8 cellular contexts compared by ENCODE assay signal in the genomic region with DNA sequence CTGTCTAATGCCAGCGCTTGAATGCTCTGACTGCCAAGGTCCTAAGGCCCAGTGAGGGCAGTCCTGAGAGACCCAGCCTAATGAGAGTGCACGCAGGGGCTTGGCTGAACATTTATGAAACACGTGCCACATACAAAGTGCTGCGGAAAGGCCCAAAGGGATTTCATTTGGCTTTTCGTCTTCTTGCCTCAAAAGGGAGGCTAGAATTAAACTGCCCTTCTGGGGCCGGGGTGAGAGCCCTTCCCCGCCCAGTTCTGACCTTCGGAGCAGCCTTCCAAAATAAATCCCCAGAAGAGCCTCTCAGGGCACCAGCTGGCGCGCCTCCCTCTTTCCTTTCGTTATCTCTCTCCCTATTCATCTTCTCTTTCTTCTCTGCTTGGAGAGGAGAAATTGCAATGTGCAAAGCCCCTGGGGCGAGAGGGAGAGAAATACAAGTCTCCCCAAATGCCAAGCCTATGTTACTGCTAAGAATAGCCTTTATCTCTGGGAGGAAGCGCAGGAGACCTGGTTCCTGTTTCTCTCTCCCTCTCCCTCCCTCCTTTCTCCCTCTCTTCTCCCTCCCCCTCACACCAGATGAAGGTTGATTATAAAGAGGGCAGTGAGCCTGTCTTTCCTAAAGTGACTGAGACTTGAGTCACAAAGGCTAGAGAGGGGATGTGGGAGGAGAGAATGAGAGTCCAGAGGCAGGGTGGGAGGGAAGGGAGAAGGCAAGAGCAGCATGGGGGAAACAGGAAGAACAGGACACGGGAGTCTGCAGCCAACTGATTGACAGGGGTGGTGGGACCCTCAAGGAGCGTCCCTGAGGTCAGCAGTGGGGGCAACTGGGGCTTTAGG. TPM values are rescaled to one million over a fixed set of nuclear protein-coding genes. Genes with fewer than 3 reads are reported as not detected.
DNase-seq lines count a peak whose midpoint lies in the region; ATAC-seq and TF ChIP-seq lines count a peak whose summit lies in the region.

No MANE protein-coding gene starts in this region.

- H3K27ac ChIP-seq in ACC112 (ENCODE audit: low read depth, low read length), result peak overlapping the region; percentile 78

- H3K4me1 Mint-ChIP-seq in progenitor cell of endocrine pancreas (ENCODE audit: low read depth), result peaks cover 14% of the 10 kb centered on the region

- intact Hi-C loops in left cardiac atrium (cut with DNase I), result loop anchor here (2.0 to 5.0 kb wide), 6 partner anchors 141 to 317 kb away; no protein-coding TSS in a partner anchor

- H3K27me3 ChIP-seq in ACC112 (ENCODE audit: insufficient read depth, low read length) (no peaks in the 10 kb centered on the region), HAP-1 (ENCODE audit: low read depth) (no peaks in the 10 kb centered on the region)

- H3K27ac Mint-ChIP-seq in activated naive CD4-positive, alpha-beta T cell treated with anti-CD3 and anti-CD28 coated beads, Interleukin-2, amount 50 U/mL, for 72 hours, result peak overlapping the region; percentile 84 to 89
- peak overlapping the region; percentile 82 for H3K27ac Mint-ChIP-seq in progenitor cell of endocrine pancreas

- H3K4me3 ChIP-seq in ACC112 (ENCODE audit: low read depth, low read length) (peak overlapping the region; percentile 85), HAP-1 (no peak overlapping the region)

- H3K4me1 ChIP-seq in ACC112 (ENCODE audit: control insufficient read depth, insufficient read depth, low read length, unreplicated experiment) (peaks cover 42% of the 10 kb centered on the region), HAP-1 (peaks cover 9% of the 10 kb centered on the region)

- peaks cover 2% of the 10 kb centered on the region for H3K27me3 Mint-ChIP-seq in progenitor cell of endocrine pancreas

- H3K79me2 ChIP-seq in ACC112 (ENCODE audit: control insufficient read depth, insufficient read depth, low read length, unreplicated experiment), result no peaks in the 10 kb centered on the region

- peak overlapping the region; percentile 59 for H3K4me3 Mint-ChIP-seq in progenitor cell of endocrine pancreas (ENCODE audit: low read depth)

- no peak for TF ChIP-seq CTCF in progenitor cell of endocrine pancreas (IDR thresholded peaks at IDR 0.05; ENCODE audit: unreplicated experiment)

- H3K9me3 ChIP-seq in HAP-1, result no peaks in the 10 kb centered on the region

- DNase-seq in NCI-H2196 (lab: John Stamatoyannopoulos, UW; ENCODE audit: unreplicated experiment), result peak; percentile 55
- peak in 1 of 2 donors; percentile 7 for DNase-seq in activated naive CD4-positive, alpha-beta T cell treated with anti-CD3 and anti-CD28 coated beads, Interleukin-2, amount 50 U/mL, for 72 hours (ENCODE audit: low spot score in 2 of 2)
- peak; percentile 61 for DNase-seq in left cardiac atrium
- DNase-seq in progenitor cell of endocrine pancreas (ENCODE audit: low spot score, unreplicated experiment), result no peak
- no peak for DNase-seq in HAP-1 (ENCODE audit: low spot score in 2 of 2)

- no peaks in the 10 kb centered on the region for H3K36me3 ChIP-seq in ACC112 (ENCODE audit: insufficient read depth, low read length)
- H3K36me3 ChIP-seq in HAP-1 (replicated peaks), result no peaks in the 10 kb centered on the region

- peak; percentile 28 for ATAC-seq in GM18502 (IDR thresholded peaks at IDR 0.05; ENCODE audit: poor library complexity, unreplicated experiment)
- peak; percentile 26 for ATAC-seq in HG02943 (IDR thresholded peaks at IDR 0.05; ENCODE audit: low read depth, unreplicated experiment)
- peak; percentile 76 to 77 for ATAC-seq in activated naive CD4-positive, alpha-beta T cell treated with anti-CD3 and anti-CD28 coated beads, Interleukin-2, amount 50 U/mL, for 72 hours
- ATAC-seq in left cardiac atrium, result peak; percentile 53 to 61

- H3K9me3 Mint-ChIP-seq in activated naive CD4-positive, alpha-beta T cell treated with anti-CD3 and anti-CD28 coated beads, Interleukin-2, amount 50 U/mL, for 72 hours, result no peaks in the 10 kb centered on the region
- H3K9me3 Mint-ChIP-seq in progenitor cell of endocrine pancreas (ENCODE audit: low read depth), result no peaks in the 10 kb centered on the region

- no peaks in the 10 kb centered on the region for H3K36me3 Mint-ChIP-seq in activated naive CD4-positive, alpha-beta T cell treated with anti-CD3 and anti-CD28 coated beads, Interleukin-2, amount 50 U/mL, for 72 hours
- H3K36me3 Mint-ChIP-seq in progenitor cell of endocrine pancreas (ENCODE audit: insufficient read depth), result no peaks in the 10 kb centered on the region

- peak overlapping the region; percentile 70 for H2AFZ ChIP-seq in ACC112 (ENCODE audit: low read length, unreplicated experiment)

- in situ Hi-C loops in HAP-1 (cut with MboI; ENCODE audit: low sequenced_read_pairs), result loop anchor here (5.0 kb wide), 2 partner anchors 233 to 317 kb away; no protein-coding TSS in a partner anchor

RNA-seq across cellular contexts. Expression of gene NDUFB4, which starts 36.7 kb away (rescaled TPM):
- total RNA-seq in activated naive CD4-positive, alpha-beta T cell treated with anti-CD3 and anti-CD28 coated beads, Interleukin-2, amount 50 U/mL, for 72 hours, result 100 to 1,000 TPM; 145 to 187 TPM
- total RNA-seq in left cardiac atrium, result 100 to 1,000 TPM; 285 to 331 TPM
- 162 and 165 TPM in 2 replicates for total RNA-seq in progenitor cell of endocrine pancreas

Comparison
In these comparisons a context has a peak if more than half of its experiments do, and no peak if none do; other contexts are left out.
1. ATAC-seq: peak in every context shown above with its lines; median percentile 76 in activated naive CD4-positive, alpha-beta T cell treated with anti-CD3 and anti-CD28 coated beads, Interleukin-2, amount 50 U/mL, for 72 hours; 57 in left cardiac atrium; 28 in GM18502; 26 in HG02943.
2. DNase-seq: peak in NCI-H2196 (single experiment) and left cardiac atrium (single experiment); none in progenitor cell of endocrine pancreas (single experiment) and HAP-1 (0 of 2).